8 cellular contexts compared by ENCODE assay signal in the genomic region with DNA sequence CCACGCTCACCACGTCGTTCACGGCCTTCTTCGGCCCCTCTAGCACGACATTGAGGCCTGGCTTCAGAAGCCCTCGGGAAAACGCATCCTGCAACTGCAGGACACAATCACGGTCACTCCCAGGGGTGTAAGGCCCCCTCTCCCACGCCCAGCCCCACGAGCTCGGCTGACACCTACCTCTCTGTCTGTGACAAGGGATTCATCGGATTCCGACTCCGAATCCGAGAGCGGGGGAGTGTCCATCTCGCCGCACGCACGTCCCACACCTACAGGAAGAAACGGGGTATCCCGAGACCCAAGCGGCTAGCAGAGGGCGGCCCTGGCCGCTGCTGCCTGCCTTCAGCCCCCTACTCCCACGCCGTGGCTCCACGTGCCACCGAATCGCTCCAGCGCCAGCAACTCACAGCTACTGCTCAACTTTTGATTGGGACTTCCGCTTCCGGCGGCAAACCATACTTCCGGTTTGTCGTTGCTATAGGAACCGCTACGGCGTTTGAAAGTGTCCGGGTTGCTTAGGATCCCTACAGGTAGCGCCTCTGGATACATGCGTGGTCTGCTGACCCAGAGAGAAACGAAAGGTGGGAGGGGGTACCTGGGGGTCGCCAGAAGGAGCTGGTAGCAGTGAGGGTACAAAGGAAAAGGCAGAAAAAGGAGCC. TPM values are rescaled to one million over a fixed set of nuclear protein-coding genes. Genes with fewer than 3 reads are reported as not detected.
A peak's percentile ranks its signal among the peaks of the same experiment; 100 is the strongest.
DNase-seq lines count a peak whose midpoint lies in the region; ATAC-seq, FAIRE-seq and TF ChIP-seq lines count a peak whose summit lies in the region.

A gene (plus strand): TSS at position 455 of the 656 bp plus-strand sequence. CDS start 424 bp downstream, outside the sequence.
A gene with protein sequence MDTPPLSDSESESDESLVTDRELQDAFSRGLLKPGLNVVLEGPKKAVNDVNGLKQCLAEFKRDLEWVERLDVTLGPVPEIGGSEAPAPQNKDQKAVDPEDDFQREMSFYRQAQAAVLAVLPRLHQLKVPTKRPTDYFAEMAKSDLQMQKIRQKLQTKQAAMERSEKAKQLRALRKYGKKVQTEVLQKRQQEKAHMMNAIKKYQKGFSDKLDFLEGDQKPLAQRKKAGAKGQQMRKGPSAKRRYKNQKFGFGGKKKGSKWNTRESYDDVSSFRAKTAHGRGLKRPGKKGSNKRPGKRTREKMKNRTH (minus strand): TSS at position 415 of the 656 bp plus-strand sequence. CDS start 172 bp downstream, at position 243.

- peak within 1 kb of the TSS; percentile 96 for H3K4me3 Mint-ChIP-seq in activated T-helper 1 cell treated with anti-CD3 and anti-CD28 coated beads, Interleukin-12 subunit alpha, Interleukin-12 subunit beta, Interleukin-2, Interleukin-4 antibody, amounts not matched to agents 30 ng/mL and 10 ng/mL and 1 ng/mL, durations not matched to agents 14 hours and 24 hours and 36 hours
- peak within 1 kb of the TSS; percentile 99 for H3K4me3 Mint-ChIP-seq in natural killer cell
- peak within 1 kb of the TSS; percentile 99 for H3K4me3 Mint-ChIP-seq in stimulated activated naive B cell treated with anti-CD40 and anti-IgM and Interleukin-4, amounts not matched to agents 10 μg/mL and 1 μg/mL and 100 μg/mL, for 72 hours

- ATAC-seq in natural killer cell, result peak; percentile 81 to 85 (median 85)
- peak; percentile 95 to 97 for ATAC-seq in stimulated activated naive B cell treated with anti-CD40 and anti-IgM and Interleukin-4, amounts not matched to agents 10 μg/mL and 1 μg/mL and 100 μg/mL, for 72 hours (replicated peaks)

- peak within 1 kb of the TSS; percentile 96 for H3K4me3 ChIP-seq in fibroblast of pulmonary artery (replicated peaks; ENCODE audit: low read depth, low read length)

- DNase-seq in EH (ENCODE audit: low read depth), result peak; percentile 95
- DNase-seq in GOT3 (lab: John Stamatoyannopoulos, UW), result peak; percentile 64
- peak; percentile 85 to 87 for DNase-seq in Kasumi-1 (lab: John Stamatoyannopoulos, UW)
- peak; percentile 84 for DNase-seq in RCC 7860 (ENCODE audit: low spot score)
- peak; percentile 89 for DNase-seq in activated T-helper 1 cell treated with anti-CD3 and anti-CD28 coated beads, Interleukin-12 subunit alpha, Interleukin-12 subunit beta, Interleukin-2, Interleukin-4 antibody, amounts not matched to agents 30 ng/mL and 10 ng/mL and 1 ng/mL, durations not matched to agents 14 hours and 24 hours and 36 hours (ENCODE audit: low spot score)
- peak; percentile 96 for DNase-seq in fibroblast of pulmonary artery (ENCODE audit: low read depth)
- peak; percentile 86 for DNase-seq in natural killer cell
- peak; percentile 92 for DNase-seq in stimulated activated naive B cell treated with anti-CD40 and anti-IgM and Interleukin-4, amounts not matched to agents 10 μg/mL and 1 μg/mL and 100 μg/mL, for 72 hours

- FAIRE-seq in RCC 7860 (lab: Jason Lieb, UNC), result no peak

- H3K9me3 Mint-ChIP-seq in activated T-helper 1 cell treated with anti-CD3 and anti-CD28 coated beads, Interleukin-12 subunit alpha, Interleukin-12 subunit beta, Interleukin-2, Interleukin-4 antibody, amounts not matched to agents 30 ng/mL and 10 ng/mL and 1 ng/mL, durations not matched to agents 14 hours and 24 hours and 36 hours, result no peaks in the 10 kb centered on the region
- no peaks in the 10 kb centered on the region for H3K9me3 Mint-ChIP-seq in natural killer cell
- H3K9me3 Mint-ChIP-seq in stimulated activated naive B cell treated with anti-CD40 and anti-IgM and Interleukin-4, amounts not matched to agents 10 μg/mL and 1 μg/mL and 100 μg/mL, for 72 hours, result no peaks in the 10 kb centered on the region

- peaks cover 43% of the 10 kb centered on the region for H3K36me3 Mint-ChIP-seq in activated T-helper 1 cell treated with anti-CD3 and anti-CD28 coated beads, Interleukin-12 subunit alpha, Interleukin-12 subunit beta, Interleukin-2, Interleukin-4 antibody, amounts not matched to agents 30 ng/mL and 10 ng/mL and 1 ng/mL, durations not matched to agents 14 hours and 24 hours and 36 hours (ENCODE audit: low read depth)
- H3K36me3 Mint-ChIP-seq in natural killer cell, result peaks cover 5% of the 10 kb centered on the region
- H3K36me3 Mint-ChIP-seq in stimulated activated naive B cell treated with anti-CD40 and anti-IgM and Interleukin-4, amounts not matched to agents 10 μg/mL and 1 μg/mL and 100 μg/mL, for 72 hours, result peaks cover 25 to 40% of the 10 kb centered on the region in 2 donors

- peaks cover 20% of the 10 kb centered on the region for H3K27me3 Mint-ChIP-seq in activated T-helper 1 cell treated with anti-CD3 and anti-CD28 coated beads, Interleukin-12 subunit alpha, Interleukin-12 subunit beta, Interleukin-2, Interleukin-4 antibody, amounts not matched to agents 30 ng/mL and 10 ng/mL and 1 ng/mL, durations not matched to agents 14 hours and 24 hours and 36 hours (ENCODE audit: insufficient read depth)
- H3K27me3 Mint-ChIP-seq in natural killer cell (ENCODE audit: low read depth in 2 of 2), result peaks cover 15 to 16% of the 10 kb centered on the region in 2 donors
- H3K27me3 Mint-ChIP-seq in stimulated activated naive B cell treated with anti-CD40 and anti-IgM and Interleukin-4, amounts not matched to agents 10 μg/mL and 1 μg/mL and 100 μg/mL, for 72 hours, result peaks cover 15 to 21% of the 10 kb centered on the region in 2 donors

- intact Hi-C loops in activated T-helper 1 cell treated with anti-CD3 and anti-CD28 coated beads, Interleukin-12 subunit alpha, Interleukin-12 subunit beta, Interleukin-2, Interleukin-4 antibody, amounts not matched to agents 30 ng/mL and 10 ng/mL and 1 ng/mL, durations not matched to agents 14 hours and 24 hours and 36 hours (cut with micrococcal nuclease), result loop anchor here (1.0 to 10.0 kb wide), 15 partner anchors 186 to 1459 kb away; a partner anchor contains a TSS
- intact Hi-C loops in natural killer cell (cut with micrococcal nuclease), result loop anchor here (2.0 kb wide), 1 partner anchor 405 kb away; a partner anchor contains a TSS

- peak within 1 kb of the TSS; percentile 86 for H3K27ac Mint-ChIP-seq in activated T-helper 1 cell treated with anti-CD3 and anti-CD28 coated beads, Interleukin-12 subunit alpha, Interleukin-12 subunit beta, Interleukin-2, Interleukin-4 antibody, amounts not matched to agents 30 ng/mL and 10 ng/mL and 1 ng/mL, durations not matched to agents 14 hours and 24 hours and 36 hours
- H3K27ac Mint-ChIP-seq in natural killer cell, result peak within 1 kb of the TSS; percentile 88 to 95
- peak within 1 kb of the TSS; percentile 96 for H3K27ac Mint-ChIP-seq in stimulated activated naive B cell treated with anti-CD40 and anti-IgM and Interleukin-4, amounts not matched to agents 10 μg/mL and 1 μg/mL and 100 μg/mL, for 72 hours

- H3K4me1 Mint-ChIP-seq in activated T-helper 1 cell treated with anti-CD3 and anti-CD28 coated beads, Interleukin-12 subunit alpha, Interleukin-12 subunit beta, Interleukin-2, Interleukin-4 antibody, amounts not matched to agents 30 ng/mL and 10 ng/mL and 1 ng/mL, durations not matched to agents 14 hours and 24 hours and 36 hours (ENCODE audit: low read depth), result peaks cover 16% of the 10 kb centered on the region
- H3K4me1 Mint-ChIP-seq in natural killer cell, result peaks cover 19 to 23% of the 10 kb centered on the region in 2 donors
- H3K4me1 Mint-ChIP-seq in stimulated activated naive B cell treated with anti-CD40 and anti-IgM and Interleukin-4, amounts not matched to agents 10 μg/mL and 1 μg/mL and 100 μg/mL, for 72 hours, result peaks cover 21 to 31% of the 10 kb centered on the region in 2 donors

- TF ChIP-seq CTCF in fibroblast of pulmonary artery (IDR thresholded peaks at IDR 0.05; ENCODE audit: low read length, missing control alignments), result no peak
- no peak for TF ChIP-seq CTCF in natural killer cell (IDR thresholded peaks at IDR 0.05)

RNA-seq across cellular contexts. Expression of the first gene that starts in this region (rescaled TPM):
- total RNA-seq in activated T-helper 1 cell treated with anti-CD3 and anti-CD28 coated beads, Interleukin-12 subunit alpha, Interleukin-12 subunit beta, Interleukin-2, Interleukin-4 antibody, amounts not matched to agents 30 ng/mL and 10 ng/mL and 1 ng/mL, durations not matched to agents 14 hours and 24 hours and 36 hours, result not detected in 2 replicates
- under 1 TPM in 1 of 3 donors, not detected in 2; 0.19 TPM for total RNA-seq in natural killer cell

RNA-seq across cellular contexts. Expression of the second gene that starts in this region (rescaled TPM):
- 126 and 132 TPM in 2 replicates for total RNA-seq in activated T-helper 1 cell treated with anti-CD3 and anti-CD28 coated beads, Interleukin-12 subunit alpha, Interleukin-12 subunit beta, Interleukin-2, Interleukin-4 antibody, amounts not matched to agents 30 ng/mL and 10 ng/mL and 1 ng/mL, durations not matched to agents 14 hours and 24 hours and 36 hours
- total RNA-seq in natural killer cell, result 10 to 100 TPM; 21.2 to 28.5 (median 23.6) TPM

Comparison
In these comparisons a context has a peak if more than half of its experiments do, and no peak if none do; other contexts are left out.
1. Peak in every context shown above with its lines: DNase-seq, ATAC-seq and H3K4me3 ChIP-seq.